In genomic region chr6:39493174-39493573, GRCh38 we compare ENCODE assay signal across 18 cellular contexts.
A peak's percentile ranks its signal among the peaks of the same experiment; 100 is the strongest.
DNase-seq lines count a peak whose midpoint lies in the region; ATAC-seq and TF ChIP-seq lines count a peak whose summit lies in the region.
"Had no signal": no experiment of that assay in that cellular context is flagged by ENCODE, and none has a peak within 500 bp of the region (broad histone marks: within the 10 kb centered on the region; RNA-seq: fewer than 3 reads in every experiment).

No MANE protein-coding gene starts in this region.

- H3K4me3 ChIP-seq in PC-3 (ENCODE audit: low read length) (no peak overlapping the region), mucosa of descending colon (no peak overlapping the region)
- H3K4me3 ChIP-seq: dorsolateral prefrontal cortex, right lobe of liver had no signal

- H3K4me1 ChIP-seq in PC-3 (ENCODE audit: insufficient read depth, low read length) (no peaks in the 10 kb centered on the region), mucosa of descending colon (ENCODE audit: low read depth) (no peaks in the 10 kb centered on the region)
- H3K4me1 ChIP-seq: Caco-2 had no signal

- no peaks in the 10 kb centered on the region for H3F3A ChIP-seq in PC-3 (ENCODE audit: low read length, unreplicated experiment)

- H3K9me3 ChIP-seq in PC-3 (ENCODE audit: low read length) (no peaks in the 10 kb centered on the region), mucosa of descending colon (no peaks in the 10 kb centered on the region)
- H3K9me3 ChIP-seq: Caco-2, right lobe of liver had no signal

- intact Hi-C loops in PC-3 (cut with micrococcal nuclease) (no loop called here), mucosa of descending colon (cut with DNase I, micrococcal nuclease) (no loop called here)

- ATAC-seq in PC-3 (no peak), mucosa of descending colon (peak; percentile 77), HG03439 (IDR thresholded peaks at IDR 0.05; ENCODE audit: unreplicated experiment) (no peak)
- ATAC-seq: right lobe of liver had no signal

- POLR2A ChIA-PET in PC-3 (lab: Charles Lee; ENCODE audit: unreplicated experiment): no interaction called here

- TF ChIP-seq CTCF in PC-3 (conservative IDR thresholded peaks at IDR 0.05; ENCODE audit: low read depth, low read length): no peak
- no peak for TF ChIP-seq CTCF in mucosa of descending colon (IDR thresholded peaks at IDR 0.05)

- peaks cover 19% of the 10 kb centered on the region for H3K27me3 ChIP-seq in PC-3 (ENCODE audit: low read length)
- H3K27me3 ChIP-seq: dorsolateral prefrontal cortex, right lobe of liver had no signal

- no TSS peak for BruUV-seq in PC-3 (replicated peaks; lab: Mats Ljungman, UMichigan)

- no peaks in the 10 kb centered on the region for H4K20me1 ChIP-seq in PC-3 (ENCODE audit: low read length)

- no peak overlapping the region for H3K27ac ChIP-seq in PC-3 (ENCODE audit: low read length)
- H3K27ac ChIP-seq in substantia nigra (ENCODE audit: low read depth, low read length, poor library complexity, severe bottlenecking): no peak overlapping the region
- H3K27ac ChIP-seq: dorsolateral prefrontal cortex, right lobe of liver had no signal

- H3K9me2 ChIP-seq in PC-3 (replicated peaks; ENCODE audit: low read length): no peaks in the 10 kb centered on the region

- H3K36me3 ChIP-seq in PC-3 (ENCODE audit: low read depth, low read length) (no peaks in the 10 kb centered on the region), mucosa of descending colon (ENCODE audit: low read depth) (no peaks in the 10 kb centered on the region)
- H3K36me3 ChIP-seq: right lobe of liver had no signal

- no peak overlapping the region for H3K4me2 ChIP-seq in PC-3 (ENCODE audit: low read length)

- H3K79me2 ChIP-seq in PC-3 (ENCODE audit: low read length): no peaks in the 10 kb centered on the region

- H3K9ac ChIP-seq in PC-3 (ENCODE audit: low read length): no peak overlapping the region

- no peak overlapping the region for H2AFZ ChIP-seq in PC-3 (ENCODE audit: low read length)

- CTCF ChIA-PET in PC-3 (lab: Charles Lee): no interaction called here

- DNase-seq in Daoy (ENCODE audit: low read depth) (peak; percentile 42), PC-3 (peak; percentile 41), fibroblast of peridontal ligament (ENCODE audit: extremely low read depth) (peak; percentile 40), mucosa of descending colon (no peak), substantia nigra (lab: John Stamatoyannopoulos, UW) (no peak), 8988T (no peak), HuH-7 (ENCODE audit: low spot score) (no peak)
- DNase-seq: Caco-2; dorsolateral prefrontal cortex; GDM1; head of caudate nucleus; MV-4-11; NCI-H2081 treated with DMSO at 0.1 percent for 48 hours; NCI-H774; nucleus accumbens; right lobe of liver; stimulated activated CD4-positive, alpha-beta T cell treated with anti-CD3 and anti-CD28 coated beads, Interleukin-2, amount 100 ng/mL, for 24 hours had no signal

Comparison
In these comparisons a context has a peak if more than half of its experiments do, and no peak if none do; other contexts are left out.
1. DNase-seq: peak in Daoy (single experiment), PC-3 (single experiment) and fibroblast of peridontal ligament (single experiment); none in mucosa of descending colon (0 of 3), substantia nigra (0 of 49), 8988T (single experiment) and HuH-7 (single experiment).